ENCODE assay signal across 19 cellular contexts in genomic region chr6:148340586-148341297, GRCh38.
"Had no signal": no experiment of that assay in that cellular context is flagged by ENCODE, and none has a peak within 500 bp of the region (broad histone marks: within the 10 kb centered on the region; RNA-seq: fewer than 3 reads in every experiment).

No MANE protein-coding gene starts in this region.

- H3K4me3 ChIP-seq: lung, ovary had no signal

- ATAC-seq: activated naive CD8-positive, alpha-beta T cell treated with anti-CD3 and anti-CD28 coated beads, Interleukin-2, amount 50 U/mL, for 24 hours; esophagus mucosa; gastroesophageal sphincter; left cardiac atrium; stimulated activated effector memory CD8-positive, alpha-beta T cell treated with anti-CD3 and anti-CD28 coated beads, Interleukin-12 subunit alpha, Interleukin-12 subunit beta, amount 100 ng/mL, for 72 hours had no signal

- H3K27ac ChIP-seq: brain microvascular endothelial cell, ovary had no signal

- DNase-seq: activated CD4-positive, alpha-beta T cell treated with anti-CD3 and anti-CD28 coated beads, Interleukin-2, amount 50 U/mL, for 1 hour; activated CD4-positive, CD25-positive, alpha-beta regulatory T cell treated with anti-CD3 and anti-CD28 coated beads, Interleukin-2, amount 50 U/mL, for 72 hours; activated CD8-positive, alpha-beta memory T cell treated with anti-CD3 and anti-CD28 coated beads, Interleukin-2, amount 50 U/mL, for 4 hours; activated effector memory CD4-positive, alpha-beta T cell treated with Interleukin-2 at 50 U/mL for 16 hours; activated naive CD4-positive, alpha-beta T cell treated with anti-CD3 and anti-CD28 coated beads, Interleukin-2, amount 10 ng/mL, durations not matched to agents 7 days and 5 days; activated naive CD8-positive, alpha-beta T cell treated with anti-CD3 and anti-CD28 coated beads, Interleukin-2, amount 50 U/mL, for 24 hours; activated T-cell treated with anti-CD3 and anti-CD28 coated beads, Interleukin-2, amount 50 U/mL, for 48 hours; anterior cingulate cortex; brain microvascular endothelial cell; central memory CD4-positive, alpha-beta T cell; left cardiac atrium; ovary; sigmoid colon; stimulated activated CD4-positive, alpha-beta T cell treated with anti-CD3 and anti-CD28 coated beads, Interleukin-4, amount 100 ng/mL, for 24 hours; T1000 had no signal

- H3K27me3 ChIP-seq: brain microvascular endothelial cell, gastroesophageal sphincter, ovary, sigmoid colon had no signal

- H3K9me3 ChIP-seq: gastroesophageal sphincter, ovary, sigmoid colon had no signal

- H3K36me3 ChIP-seq: gastroesophageal sphincter, ovary, sigmoid colon had no signal
